8 cellular contexts compared by ENCODE assay signal in the genomic region with DNA sequence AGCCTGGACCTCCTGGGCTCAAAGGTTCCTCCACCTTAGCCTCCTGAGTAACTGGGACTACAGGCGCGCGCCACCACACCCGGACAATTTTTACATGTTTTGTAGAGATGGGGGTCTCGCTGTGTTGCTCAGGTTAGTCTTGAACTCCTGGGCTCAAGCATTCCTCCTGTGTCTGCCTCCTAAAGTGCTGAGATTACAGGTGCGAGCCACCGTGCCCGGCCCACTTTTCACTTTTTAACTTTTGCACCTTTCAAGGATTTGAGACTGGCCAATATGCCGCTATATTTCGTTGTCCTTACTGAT. TPM values are rescaled to one million over a fixed set of nuclear protein-coding genes. Genes with fewer than 3 reads are reported as not detected.
DNase-seq lines count a peak whose midpoint lies in the region; ATAC-seq and TF ChIP-seq lines count a peak whose summit lies in the region.

No MANE protein-coding gene starts in this region.

- DNase-seq in left ventricle myocardium inferior (no peak), right cardiac atrium (no peak), breast epithelium (ENCODE audit: low spot score in 2 of 2) (no peak), vagina (ENCODE audit: extremely low spot score in 2 of 2) (no peak), cortex of kidney (lab: John Stamatoyannopoulos, UW) (no peak)
- DNase-seq in activated CD4-positive, alpha-beta T cell treated with anti-CD3 and anti-CD28 coated beads, Interleukin-2, amount 50 U/mL, for 48 hours = no peak
- no peak for DNase-seq in activated CD4-positive, alpha-beta T cell treated with anti-CD3 and anti-CD28 coated beads for 1 hour

- H3K9me3 ChIP-seq in left ventricle myocardium inferior (replicated peaks) = no peaks in the 10 kb centered on the region
- H3K9me3 ChIP-seq in right cardiac atrium (ENCODE audit: control insufficient read depth, low read length) = no peaks in the 10 kb centered on the region
- H3K9me3 ChIP-seq in breast epithelium = no peaks in the 10 kb centered on the region
- H3K9me3 ChIP-seq in mucosa of rectum (ENCODE audit: control insufficient read depth in 2 of 2, low read length in 2 of 2) = no peaks in the 10 kb centered on the region
- no peaks in the 10 kb centered on the region for H3K9me3 ChIP-seq in vagina

- H3K9ac ChIP-seq in mucosa of rectum (ENCODE audit: low read depth in 1 of 2, low read length in 2 of 2) = no peak overlapping the region

- H3K4me3 ChIP-seq in left ventricle myocardium inferior (peak overlapping the region; percentile 94), right cardiac atrium (ENCODE audit: low read length) (no peak overlapping the region), breast epithelium (peak overlapping the region in 2 of 3 donors; percentile 84 to 91), mucosa of rectum (ENCODE audit: low read length in 2 of 2) (peak overlapping the region; percentile 71 to 74), vagina (peak overlapping the region; percentile 84 to 89)

- WGBS in right cardiac atrium = 97% methylated on average over 10 of the region's 10 CpGs

- H3K27me3 ChIP-seq in left ventricle myocardium inferior (ENCODE audit: low read depth) (no peaks in the 10 kb centered on the region), right cardiac atrium (ENCODE audit: control insufficient read depth, insufficient read depth) (no peaks in the 10 kb centered on the region), breast epithelium (no peaks in the 10 kb centered on the region), mucosa of rectum (ENCODE audit: control insufficient read depth in 2 of 2, insufficient read depth in 2 of 2, low read length in 2 of 2) (no peaks in the 10 kb centered on the region), vagina (no peaks in the 10 kb centered on the region)

- no peak for ATAC-seq in right cardiac atrium

- H3K36me3 ChIP-seq in left ventricle myocardium inferior = no peaks in the 10 kb centered on the region
- no peaks in the 10 kb centered on the region for H3K36me3 ChIP-seq in breast epithelium
- no peaks in the 10 kb centered on the region for H3K36me3 ChIP-seq in mucosa of rectum (ENCODE audit: control insufficient read depth in 2 of 2, insufficient read depth in 2 of 2, low read length in 2 of 2)
- no peaks in the 10 kb centered on the region for H3K36me3 ChIP-seq in vagina

- peak overlapping the region; percentile 93 for H3K27ac ChIP-seq in left ventricle myocardium inferior (replicated peaks)
- no peak overlapping the region for H3K27ac ChIP-seq in right cardiac atrium (ENCODE audit: low read length)
- peak overlapping the region in 1 of 2 donors; percentile 93 for H3K27ac ChIP-seq in breast epithelium
- H3K27ac ChIP-seq in mucosa of rectum (ENCODE audit: low read depth in 2 of 2, low read length in 2 of 2) = no peak overlapping the region
- peak overlapping the region; percentile 95 for H3K27ac ChIP-seq in vagina

- H3K4me1 ChIP-seq in left ventricle myocardium inferior = peaks cover 47% of the 10 kb centered on the region
- peaks cover 3% of the 10 kb centered on the region for H3K4me1 ChIP-seq in right cardiac atrium (ENCODE audit: control insufficient read depth, insufficient read depth, low read length)
- no peaks in the 10 kb centered on the region for H3K4me1 ChIP-seq in breast epithelium
- peaks cover 3 to 12% of the 10 kb centered on the region in 2 donors for H3K4me1 ChIP-seq in mucosa of rectum (ENCODE audit: control insufficient read depth in 2 of 2, insufficient read depth in 2 of 2, low read length in 2 of 2)
- H3K4me1 ChIP-seq in vagina = peaks cover 41% of the 10 kb centered on the region

- intact Hi-C loops in left ventricle myocardium inferior (cut with micrococcal nuclease) = no loop called here
- intact Hi-C loops in right cardiac atrium (cut with DNase I) = loop anchor here in 1 of 4 donors (5.0 kb wide), 3 partner anchors 41 to 116 kb away; no protein-coding TSS in a partner anchor
- intact Hi-C loops in breast epithelium (cut with DNase I; ENCODE audit: low total_unique reads) = no loop called here
- intact Hi-C loops in vagina (cut with DNase I) = loop anchor here (5.0 kb wide), 1 partner anchor 106 kb away; no protein-coding TSS in a partner anchor

- TF ChIP-seq CTCF in left ventricle myocardium inferior (IDR thresholded peaks at IDR 0.05; ENCODE audit: borderline replicate concordance) (no peak), breast epithelium (IDR thresholded peaks at IDR 0.05) (no peak), vagina (IDR thresholded peaks at IDR 0.05) (no peak)

- TF ChIP-seq POLR2A in breast epithelium (IDR thresholded peaks at IDR 0.05) (no peak), vagina (IDR thresholded peaks at IDR 0.05) (no peak)

RNA-seq across cellular contexts. Expression of a gene that starts 0.8 kb away (rescaled TPM):
- total RNA-seq in left ventricle myocardium inferior = 122 TPM
- total RNA-seq in right cardiac atrium = 100 to 1,000 TPM; 107 to 170 (median 126) TPM
- polyA plus RNA-seq in right cardiac atrium = 39.0 TPM
- total RNA-seq in breast epithelium = 100 to 1,000 TPM in 2 of 3 donors, 10 to 100 TPM in 1; 80.1 to 286 (median 181) TPM
- 156 TPM for total RNA-seq in vagina

RNA-seq across cellular contexts. Expression of a gene that starts 46.6 kb away (rescaled TPM):
- total RNA-seq in left ventricle myocardium inferior = 0.08 TPM
- total RNA-seq in right cardiac atrium = not detected
- 0.05 TPM for polyA plus RNA-seq in right cardiac atrium
- total RNA-seq in breast epithelium = 1 to 10 TPM in 1 of 3 donors, not detected in 2; 3.9 TPM
- total RNA-seq in vagina = not detected

Comparison
In these comparisons a context has a peak if more than half of its experiments do, and no peak if none do; other contexts are left out.
1. H3K27ac ChIP-seq: peak in left ventricle myocardium inferior (single experiment) and vagina (single experiment); none in right cardiac atrium (single experiment) and mucosa of rectum (0 of 2).